34 cellular contexts compared by ENCODE assay signal in genomic region chr6:51953246-51953645, GRCh38.
"Had no signal": no experiment of that assay in that cellular context is flagged by ENCODE, and none has a peak within 500 bp of the region (broad histone marks: within the 10 kb centered on the region; RNA-seq: fewer than 3 reads in every experiment).

No MANE protein-coding gene starts in this region.

- H3K4me1 ChIP-seq: adrenal gland, body of pancreas, breast epithelium had no signal

- ATAC-seq: activated CD8-positive, alpha-beta T cell treated with anti-CD3 and anti-CD28 coated beads for 36 hours; activated naive CD4-positive, alpha-beta T cell treated with anti-CD3 and anti-CD28 coated beads, Interleukin-2, amount 50 U/mL, for 72 hours; activated T-cell treated with anti-CD3 and anti-CD28 coated beads, Interleukin-2, amount 50 U/mL, for 4 hours; activated T-cell treated with anti-CD3 and anti-CD28 coated beads, Interleukin-2, amount 50 U/mL, for 72 hours; activated T-helper 17 cell treated with anti-CD3 and anti-CD28 coated beads, Interleukin-2, amount 50 U/mL, for 72 hours; body of pancreas had no signal

- H3K27ac ChIP-seq: adrenal gland, body of pancreas, brain microvascular endothelial cell, breast epithelium, cardiac muscle cell, VCaP had no signal

- H3K27me3 ChIP-seq: adrenal gland, body of pancreas, brain microvascular endothelial cell, breast epithelium, cardiac muscle cell had no signal

- H3K4me3 ChIP-seq: adrenal gland, body of pancreas, breast epithelium, cardiac muscle cell had no signal

- DNase-seq: activated B cell treated with CpG ODN at 0.5 μM for 24 hours; activated CD4-positive, alpha-beta memory T cell treated with anti-CD3 and anti-CD28 coated beads for 36 hours; activated CD4-positive, alpha-beta T cell treated with anti-CD3 and anti-CD28 coated beads for 4 hours; activated CD4-positive, alpha-beta T cell treated with anti-CD3 and anti-CD28 coated beads, Interleukin-2, amount 10 ng/mL, durations not matched to agents 24 days and 14 days; activated CD4-positive, alpha-beta T cell treated with anti-CD3 and anti-CD28 coated beads, Interleukin-2, amount 50 U/mL, for 1 hour; activated CD4-positive, alpha-beta T cell treated with anti-CD3 and anti-CD28 coated beads, Interleukin-2, amount 50 U/mL, for 4 hours; activated CD4-positive, CD25-positive, alpha-beta regulatory T cell treated with anti-CD3 and anti-CD28 coated beads, Interleukin-2, amount 50 U/mL, for 72 hours; activated CD8-positive, alpha-beta memory T cell treated with anti-CD3 and anti-CD28 coated beads, Interleukin-2, amount 50 U/mL, for 4 hours; activated CD8-positive, alpha-beta T cell treated with anti-CD3 and anti-CD28 coated beads for 36 hours; activated effector memory CD4-positive, alpha-beta T cell treated with anti-CD3 and anti-CD28 coated beads, Interleukin-2, amount 50 U/mL, for 16 hours; activated gamma-delta T cell treated with Interleukin-2 at 50 U/mL for 16 hours; activated naive CD4-positive, alpha-beta T cell; activated naive CD4-positive, alpha-beta T cell treated with anti-CD3 and anti-CD28 coated beads for 36 hours; activated naive CD4-positive, alpha-beta T cell treated with anti-CD3 and anti-CD28 coated beads, Interleukin-2, amount 50 U/mL, for 16 hours; activated naive CD8-positive, alpha-beta T cell treated with anti-CD3 and anti-CD28 coated beads for 36 hours; activated T-cell treated with anti-CD3 and anti-CD28 coated beads for 4 hours; activated T-cell treated with anti-CD3 and anti-CD28 coated beads, Interleukin-2, amount 50 U/mL, for 1 hour; activated T-cell treated with anti-CD3 and anti-CD28 coated beads, Interleukin-2, amount 50 U/mL, for 4 hours; activated T-cell treated with anti-CD3 and anti-CD28 coated beads, Interleukin-2, amount 50 U/mL, for 72 hours; adrenal gland; amniotic stem cell; aorta; body of pancreas; brain microvascular endothelial cell; caudate nucleus; cerebellar nuclear complex; T-helper 1 cell; T-helper 2 cell; T-helper 9 cell had no signal

- H3K36me3 ChIP-seq: adrenal gland, brain microvascular endothelial cell, breast epithelium, cardiac muscle cell had no signal

- H3K9me3 ChIP-seq: adrenal gland, body of pancreas, breast epithelium had no signal
